ENCODE assay signal across 13 cellular contexts in the genomic region with DNA sequence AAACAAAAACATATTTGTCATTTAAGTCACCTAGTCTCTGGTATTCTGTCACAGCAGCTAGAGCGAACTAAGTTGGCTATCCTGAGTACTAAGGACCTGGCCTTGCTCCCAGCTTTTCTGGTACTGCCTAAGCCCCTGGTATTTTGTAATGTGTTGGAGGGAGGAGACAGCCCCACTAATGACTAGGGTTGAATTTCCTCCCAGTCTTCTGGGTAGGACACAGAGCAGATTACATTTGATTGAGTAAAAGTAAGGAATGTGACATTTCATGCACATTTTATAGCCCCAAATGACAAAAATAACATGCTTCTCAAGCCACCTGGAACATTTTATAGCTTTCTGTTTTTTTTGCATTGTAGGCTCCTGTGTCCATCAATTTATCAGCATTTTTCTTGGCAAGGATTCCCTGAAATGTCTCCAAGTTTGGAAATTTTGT. TPM values are rescaled to one million over a fixed set of nuclear protein-coding genes. Genes with fewer than 3 reads are reported as not detected.
DNase-seq lines count a peak whose midpoint lies in the region; ATAC-seq and TF ChIP-seq lines count a peak whose summit lies in the region.
"Had no signal": no experiment of that assay in that cellular context is flagged by ENCODE, and none has a peak within 500 bp of the region (broad histone marks: within the 10 kb centered on the region; RNA-seq: fewer than 3 reads in every experiment).

No MANE protein-coding gene starts in this region.

- H3K79me2 ChIP-seq in osteoblast (ENCODE audit: insufficient read depth, low read length) = no peaks in the 10 kb centered on the region

- peak overlapping the region; percentile 41 for H3K4me2 ChIP-seq in osteoblast (ENCODE audit: insufficient read depth, low read length)

- no peak for ATAC-seq in GM18498 (IDR thresholded peaks at IDR 0.05; ENCODE audit: unreplicated experiment)

- H3K36me3 ChIP-seq in osteoblast (ENCODE audit: insufficient read depth, low read length) = no peaks in the 10 kb centered on the region
- H3K36me3 ChIP-seq: BE2C, suprapubic skin had no signal

- peak; percentile 70 for DNase-seq in AG09319 (ENCODE audit: extremely low read depth, low read depth)
- DNase-seq in NCI-H226 = peak; percentile 41
- DNase-seq in fibroblast of peridontal ligament (ENCODE audit: extremely low read depth) = peak; percentile 82
- DNase-seq in osteoblast (ENCODE audit: insufficient read length, low spot score, missing footprints) = peak; percentile 79
- DNase-seq in activated CD8-positive, alpha-beta memory T cell treated with anti-CD3 and anti-CD28 coated beads, Interleukin-2, amount 50 U/mL, for 48 hours = no peak
- DNase-seq in activated CD8-positive, alpha-beta memory T cell treated with anti-CD3 and anti-CD28 coated beads for 24 hours = no peak
- DNase-seq in NCI-H187 treated with DMSO at 0.1 percent for 48 hours (lab: John Stamatoyannopoulos, UW) = no peak
- DNase-seq: activated CD4-positive, alpha-beta T cell treated with anti-CD3 and anti-CD28 coated beads, Interleukin-2, amount 50 U/mL, for 4 hours; BE2C; dermis blood vessel endothelial cell; glutamatergic neuron had no signal

- no peak overlapping the region for H3K4me3 ChIP-seq in osteoblast (ENCODE audit: insufficient read depth, low read length)
- H3K4me3 ChIP-seq: suprapubic skin had no signal

- peak overlapping the region; percentile 53 for H3K27ac ChIP-seq in osteoblast (ENCODE audit: low read depth, low read length)
- H3K27ac ChIP-seq: suprapubic skin had no signal

- no peak overlapping the region for H2AFZ ChIP-seq in osteoblast (ENCODE audit: low read length)

- no peaks in the 10 kb centered on the region for H3K9me3 ChIP-seq in osteoblast (ENCODE audit: low read depth, low read length)
- H3K9me3 ChIP-seq: BE2C, suprapubic skin had no signal

- no peaks in the 10 kb centered on the region for H4K20me1 ChIP-seq in osteoblast (ENCODE audit: insufficient read depth, low read length)

- peaks cover 28% of the 10 kb centered on the region for H3K4me1 ChIP-seq in osteoblast (ENCODE audit: insufficient read depth, low read length)

- no peaks in the 10 kb centered on the region for H3K27me3 ChIP-seq in osteoblast (ENCODE audit: insufficient read depth, low read length)
- H3K27me3 ChIP-seq: BE2C, suprapubic skin had no signal

- no peak for TF ChIP-seq CTCF in AG09319 (IDR thresholded peaks at IDR 0.05; ENCODE audit: low read depth, low read length)
- no peak for TF ChIP-seq CTCF in osteoblast (IDR thresholded peaks at IDR 0.05; ENCODE audit: extremely low read depth, low read depth, low read length)

RNA-seq across cellular contexts. Expression of a gene that starts 47.9 kb away (rescaled TPM):
- 13.0 and 22.4 TPM in 2 replicates for total RNA-seq in osteoblast

Comparison
In these comparisons a context has a peak if more than half of its experiments do, and no peak if none do; other contexts are left out.
1. DNase-seq: peak in AG09319 (single experiment), NCI-H226 (single experiment), fibroblast of peridontal ligament (single experiment) and osteoblast (single experiment); none in activated CD8-positive, alpha-beta memory T cell treated with anti-CD3 and anti-CD28 coated beads, Interleukin-2, amount 50 U/mL, for 48 hours (single experiment), activated CD8-positive, alpha-beta memory T cell treated with anti-CD3 and anti-CD28 coated beads for 24 hours (single experiment) and NCI-H187 treated with DMSO at 0.1 percent for 48 hours (single experiment).